Comparison of ENCODE assay signal across 1 cellular context in genomic region chr20:50116368-50116999, GRCh38.
TF ChIP-seq lines count a peak whose summit lies in the region.

No MANE protein-coding gene starts in this region.

TF ChIP-seq in HepG2, 621 proteins besides CTCF, POLR2A, EP300 and RAD21 (continued from another document and continues in another):
- TF ChIP-seq MXD1 (CRISPR knock-in tag; IDR thresholded peaks at IDR 0.05) = no peak
- peak; percentile 85 for TF ChIP-seq ZNF407 (CRISPR knock-in tag; IDR thresholded peaks at IDR 0.05; ENCODE audit: not compliant biosample characterization)
- no peak for TF ChIP-seq ONECUT2 (CRISPR knock-in tag; IDR thresholded peaks at IDR 0.05)
- 0 out of 2 replicates have a peak, but pooled peaks have one; percentile 62 for TF ChIP-seq ZNF784 (CRISPR knock-in tag; IDR thresholded peaks at IDR 0.05; ENCODE audit: borderline replicate concordance)
- TF ChIP-seq NFRKB (IDR thresholded peaks at IDR 0.05) = no peak
- 0 out of 2 replicates have a peak, but pooled peaks have one; percentile 36 for TF ChIP-seq ZNF256 (CRISPR knock-in tag; conservative IDR thresholded peaks at IDR 0.05)
- TF ChIP-seq TBP (CRISPR knock-in tag; IDR thresholded peaks at IDR 0.05) = no peak
- peak; percentile 28; the same call in 1 of the 2 replicates for TF ChIP-seq ZNF280B (CRISPR knock-in tag; IDR thresholded peaks at IDR 0.05; ENCODE audit: borderline replicate concordance)
- no peak for TF ChIP-seq ZNF12 (CRISPR knock-in tag; IDR thresholded peaks at IDR 0.05)
- TF ChIP-seq, protein P1, sequence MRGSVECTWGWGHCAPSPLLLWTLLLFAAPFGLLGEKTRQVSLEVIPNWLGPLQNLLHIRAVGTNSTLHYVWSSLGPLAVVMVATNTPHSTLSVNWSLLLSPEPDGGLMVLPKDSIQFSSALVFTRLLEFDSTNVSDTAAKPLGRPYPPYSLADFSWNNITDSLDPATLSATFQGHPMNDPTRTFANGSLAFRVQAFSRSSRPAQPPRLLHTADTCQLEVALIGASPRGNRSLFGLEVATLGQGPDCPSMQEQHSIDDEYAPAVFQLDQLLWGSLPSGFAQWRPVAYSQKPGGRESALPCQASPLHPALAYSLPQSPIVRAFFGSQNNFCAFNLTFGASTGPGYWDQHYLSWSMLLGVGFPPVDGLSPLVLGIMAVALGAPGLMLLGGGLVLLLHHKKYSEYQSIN (CRISPR knock-in tag; IDR thresholded peaks at IDR 0.05; ENCODE audit: borderline replicate concordance) = no peak
- no peak for TF ChIP-seq ZSCAN12 (CRISPR knock-in tag; IDR thresholded peaks at IDR 0.05)
- TF ChIP-seq ZNF766 (CRISPR knock-in tag; IDR thresholded peaks at IDR 0.05; ENCODE audit: borderline replicate concordance) = 0 out of 2 replicates have a peak, but pooled peaks have one; percentile 35
- TF ChIP-seq, protein P2, sequence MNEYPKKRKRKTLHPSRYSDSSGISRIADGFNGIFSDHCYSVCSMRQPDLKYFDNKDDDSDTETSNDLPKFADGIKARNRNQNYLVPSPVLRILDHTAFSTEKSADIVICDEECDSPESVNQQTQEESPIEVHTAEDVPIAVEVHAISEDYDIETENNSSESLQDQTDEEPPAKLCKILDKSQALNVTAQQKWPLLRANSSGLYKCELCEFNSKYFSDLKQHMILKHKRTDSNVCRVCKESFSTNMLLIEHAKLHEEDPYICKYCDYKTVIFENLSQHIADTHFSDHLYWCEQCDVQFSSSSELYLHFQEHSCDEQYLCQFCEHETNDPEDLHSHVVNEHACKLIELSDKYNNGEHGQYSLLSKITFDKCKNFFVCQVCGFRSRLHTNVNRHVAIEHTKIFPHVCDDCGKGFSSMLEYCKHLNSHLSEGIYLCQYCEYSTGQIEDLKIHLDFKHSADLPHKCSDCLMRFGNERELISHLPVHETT (CRISPR knock-in tag; conservative IDR thresholded peaks at IDR 0.05) = no peak
- TF ChIP-seq ZNF335 (CRISPR knock-in tag; IDR thresholded peaks at IDR 0.05) = no peak
- TF ChIP-seq PRMT3 (CRISPR knock-in tag; IDR thresholded peaks at IDR 0.05; ENCODE audit: borderline replicate concordance, low read depth) = no peak
- TF ChIP-seq ZNF557 (CRISPR knock-in tag; IDR thresholded peaks at IDR 0.05) = no peak
- TF ChIP-seq KLF16 (CRISPR knock-in tag; IDR thresholded peaks at IDR 0.05) = no peak
- TF ChIP-seq ZFP41 (CRISPR knock-in tag; IDR thresholded peaks at IDR 0.05; ENCODE audit: borderline replicate concordance) = 0 out of 2 replicates have a peak, but pooled peaks have one; percentile 21
- no peak for TF ChIP-seq MEF2D (CRISPR knock-in tag; IDR thresholded peaks at IDR 0.05)
- TF ChIP-seq SRF (IDR thresholded peaks at IDR 0.05; ENCODE audit: low read depth, low read length) = no peak
- TF ChIP-seq CC2D1A (CRISPR knock-in tag; IDR thresholded peaks at IDR 0.05) = no peak
- TF ChIP-seq CENPX (CRISPR knock-in tag; IDR thresholded peaks at IDR 0.05) = no peak
- TF ChIP-seq ZNF10 (CRISPR knock-in tag; IDR thresholded peaks at IDR 0.05; ENCODE audit: borderline replicate concordance, low read depth) = no peak
- TF ChIP-seq HDAC6 (IDR thresholded peaks at IDR 0.05; ENCODE audit: low read depth, low read length) = no peak
- TF ChIP-seq FOXK2 (IDR thresholded peaks at IDR 0.05) = no peak
- no peak for TF ChIP-seq TAF1 (CRISPR knock-in tag; IDR thresholded peaks at IDR 0.05)
- TF ChIP-seq GTF2F1 (IDR thresholded peaks at IDR 0.05; ENCODE audit: low read length) = no peak
- no peak for TF ChIP-seq AGO1 (IDR thresholded peaks at IDR 0.05; ENCODE audit: low read depth, low read length, poor library complexity, severe bottlenecking)
- TF ChIP-seq, protein P3, sequence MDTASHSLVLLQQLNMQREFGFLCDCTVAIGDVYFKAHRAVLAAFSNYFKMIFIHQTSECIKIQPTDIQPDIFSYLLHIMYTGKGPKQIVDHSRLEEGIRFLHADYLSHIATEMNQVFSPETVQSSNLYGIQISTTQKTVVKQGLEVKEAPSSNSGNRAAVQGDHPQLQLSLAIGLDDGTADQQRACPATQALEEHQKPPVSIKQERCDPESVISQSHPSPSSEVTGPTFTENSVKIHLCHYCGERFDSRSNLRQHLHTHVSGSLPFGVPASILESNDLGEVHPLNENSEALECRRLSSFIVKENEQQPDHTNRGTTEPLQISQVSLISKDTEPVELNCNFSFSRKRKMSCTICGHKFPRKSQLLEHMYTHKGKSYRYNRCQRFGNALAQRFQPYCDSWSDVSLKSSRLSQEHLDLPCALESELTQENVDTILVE (CRISPR knock-in tag; IDR thresholded peaks at IDR 0.05) = no peak
- TF ChIP-seq THAP11 (CRISPR knock-in tag; IDR thresholded peaks at IDR 0.05) = no peak
- no peak for TF ChIP-seq DMAP1 (CRISPR knock-in tag; IDR thresholded peaks at IDR 0.05)
- no peak for TF ChIP-seq THYN1 (CRISPR knock-in tag; IDR thresholded peaks at IDR 0.05; ENCODE audit: borderline replicate concordance, low read depth)
- TF ChIP-seq ZNF33B (CRISPR knock-in tag; IDR thresholded peaks at IDR 0.05) = 0 out of 2 replicates have a peak, but pooled peaks have one; percentile 85
- TF ChIP-seq CBX1 (IDR thresholded peaks at IDR 0.05; ENCODE audit: low read depth) = no peak
- TF ChIP-seq ZBTB1 (CRISPR knock-in tag; IDR thresholded peaks at IDR 0.05; ENCODE audit: borderline replicate concordance) = no peak
- TF ChIP-seq ZNF547 (CRISPR knock-in tag; IDR thresholded peaks at IDR 0.05) = 0 out of 2 replicates have a peak, but pooled peaks have one; percentile 20
- TF ChIP-seq, protein P4, sequence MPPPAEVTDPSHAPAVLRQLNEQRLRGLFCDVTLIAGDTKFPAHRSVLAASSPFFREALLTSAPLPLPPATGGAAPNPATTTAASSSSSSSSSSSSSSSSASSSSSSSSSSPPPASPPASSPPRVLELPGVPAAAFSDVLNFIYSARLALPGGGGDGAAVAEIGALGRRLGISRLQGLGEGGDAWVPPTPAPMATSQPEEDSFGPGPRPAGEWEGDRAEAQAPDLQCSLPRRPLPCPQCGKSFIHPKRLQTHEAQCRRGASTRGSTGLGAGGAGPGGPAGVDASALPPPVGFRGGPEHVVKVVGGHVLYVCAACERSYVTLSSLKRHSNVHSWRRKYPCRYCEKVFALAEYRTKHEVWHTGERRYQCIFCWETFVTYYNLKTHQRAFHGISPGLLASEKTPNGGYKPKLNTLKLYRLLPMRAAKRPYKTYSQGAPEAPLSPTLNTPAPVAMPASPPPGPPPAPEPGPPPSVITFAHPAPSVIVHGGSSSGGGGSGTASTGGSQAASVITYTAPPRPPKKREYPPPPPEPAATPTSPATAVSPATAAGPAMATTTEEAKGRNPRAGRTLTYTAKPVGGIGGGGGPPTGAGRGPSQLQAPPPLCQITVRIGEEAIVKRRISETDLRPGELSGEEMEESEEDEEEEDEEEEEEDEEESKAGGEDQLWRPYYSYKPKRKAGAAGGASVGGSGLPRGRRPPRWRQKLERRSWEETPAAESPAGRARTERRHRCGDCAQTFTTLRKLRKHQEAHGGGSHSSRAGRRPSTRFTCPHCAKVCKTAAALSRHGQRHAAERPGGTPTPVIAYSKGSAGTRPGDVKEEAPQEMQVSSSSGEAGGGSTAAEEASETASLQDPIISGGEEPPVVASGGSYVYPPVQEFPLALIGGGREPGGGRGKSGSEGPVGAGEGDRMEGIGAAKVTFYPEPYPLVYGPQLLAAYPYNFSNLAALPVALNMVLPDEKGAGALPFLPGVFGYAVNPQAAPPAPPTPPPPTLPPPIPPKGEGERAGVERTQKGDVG (CRISPR knock-in tag; IDR thresholded peaks at IDR 0.05; ENCODE audit: borderline replicate concordance) = peak; percentile 85; the same call in 1 of the 2 replicates
- TF ChIP-seq HCFC1 (IDR thresholded peaks at IDR 0.05; ENCODE audit: low read depth, low read length) = no peak
- TF ChIP-seq ZBTB38 (CRISPR knock-in tag; IDR thresholded peaks at IDR 0.05) = peak; percentile 65; the same call in 1 of the 2 replicates
- no peak for TF ChIP-seq ZNF205 (CRISPR knock-in tag; IDR thresholded peaks at IDR 0.05)
- TF ChIP-seq ADNP (CRISPR knock-in tag; IDR thresholded peaks at IDR 0.05) = no peak
- TF ChIP-seq PRDM4 (CRISPR knock-in tag; IDR thresholded peaks at IDR 0.05; ENCODE audit: borderline replicate concordance) = no peak
- TF ChIP-seq PHF8 (CRISPR knock-in tag; IDR thresholded peaks at IDR 0.05) = no peak
- TF ChIP-seq ZNF773 (CRISPR knock-in tag; IDR thresholded peaks at IDR 0.05; ENCODE audit: borderline replicate concordance) = no peak
- TF ChIP-seq ZNF598 (CRISPR knock-in tag; IDR thresholded peaks at IDR 0.05; ENCODE audit: borderline replicate concordance) = peak; percentile 65; the same call in 1 of the 2 replicates
- TF ChIP-seq GATAD1 (CRISPR knock-in tag; IDR thresholded peaks at IDR 0.05) = no peak
